Comparison of ENCODE assay signal across 1 cellular context in genomic region chr7:100673302-100673941, GRCh38.
TF ChIP-seq lines count a peak whose summit lies in the region.

Gene GNB2, plus strand, starts transcription at chr7:100673740. Its CDS starts 2,526 bp downstream, at chr7:100676266.

TF ChIP-seq in HepG2, 621 proteins besides CTCF, POLR2A, EP300 and RAD21 (continued from another document and continues in another):
- peak; percentile 79 for TF ChIP-seq GMEB1 (CRISPR knock-in tag; IDR thresholded peaks at IDR 0.05; ENCODE audit: borderline replicate concordance)
- peak; percentile 81; the same call in 1 of the 2 replicates for TF ChIP-seq ZNF589 (CRISPR knock-in tag; conservative IDR thresholded peaks at IDR 0.05)
- TF ChIP-seq MED1 (CRISPR knock-in tag; IDR thresholded peaks at IDR 0.05) = no peak; the same call in none of the 2 replicates
- TF ChIP-seq ZNF660 (CRISPR knock-in tag; IDR thresholded peaks at IDR 0.05; ENCODE audit: borderline replicate concordance, low read depth) = no peak
- peak; percentile 10; the same call in 1 of the 2 replicates for TF ChIP-seq ZNF609 (CRISPR knock-in tag; IDR thresholded peaks at IDR 0.05; ENCODE audit: borderline replicate concordance)
- peak; percentile 56; the same call in 1 of the 2 replicates for TF ChIP-seq MYC (CRISPR knock-in tag; IDR thresholded peaks at IDR 0.05; ENCODE audit: borderline replicate concordance)
- peak; percentile 60 for TF ChIP-seq TBL1XR1 (IDR thresholded peaks at IDR 0.05; ENCODE audit: borderline replicate concordance, low read length, partially characterized antibody)
- TF ChIP-seq GATA4 (IDR thresholded peaks at IDR 0.05; ENCODE audit: borderline replicate concordance, low read depth) = no peak
- TF ChIP-seq JUN (CRISPR knock-in tag; IDR thresholded peaks at IDR 0.05) = no peak
- no peak for TF ChIP-seq PBX2 (CRISPR knock-in tag; IDR thresholded peaks at IDR 0.05)
- no peak for TF ChIP-seq NR2F6 (IDR thresholded peaks at IDR 0.05)
- peak; percentile 36; the same call in 1 of the 2 replicates for TF ChIP-seq NR2F6 (CRISPR knock-in tag; IDR thresholded peaks at IDR 0.05)
- TF ChIP-seq ZNF275 (CRISPR knock-in tag; IDR thresholded peaks at IDR 0.05; ENCODE audit: borderline replicate concordance) = no peak
- TF ChIP-seq ZNF773 (CRISPR knock-in tag; IDR thresholded peaks at IDR 0.05; ENCODE audit: borderline replicate concordance) = no peak; the same call in 1 of the 2 replicates
- TF ChIP-seq AHR (CRISPR knock-in tag; IDR thresholded peaks at IDR 0.05) = 0 out of 2 replicates have a peak, but pooled peaks have one; percentile 33
- TF ChIP-seq SRSF4 (IDR thresholded peaks at IDR 0.05; ENCODE audit: low read depth, low read length, poor library complexity, severe bottlenecking) = no peak
- peak; percentile 68; the same call in 2 of the 3 replicates for TF ChIP-seq MXI1 (IDR thresholded peaks at IDR 0.05; ENCODE audit: borderline replicate concordance, low read depth, low read length)
- TF ChIP-seq CEBPG (CRISPR knock-in tag; IDR thresholded peaks at IDR 0.05) = no peak
- 0 out of 2 replicates have a peak, but pooled peaks have one; percentile 27 for TF ChIP-seq HINFP (CRISPR knock-in tag; IDR thresholded peaks at IDR 0.05; ENCODE audit: low read depth)
- no peak for TF ChIP-seq ZFYVE20 (CRISPR knock-in tag; IDR thresholded peaks at IDR 0.05; ENCODE audit: borderline replicate concordance, low read depth)
- TF ChIP-seq CENPT (CRISPR knock-in tag; IDR thresholded peaks at IDR 0.05; ENCODE audit: low read depth) = no peak
- TF ChIP-seq ZBTB4 (CRISPR knock-in tag; IDR thresholded peaks at IDR 0.05; ENCODE audit: borderline replicate concordance) = no peak
- no peak for TF ChIP-seq ZNF10 (CRISPR knock-in tag; IDR thresholded peaks at IDR 0.05; ENCODE audit: borderline replicate concordance, low read depth)
- no peak for TF ChIP-seq SMYD3 (CRISPR knock-in tag; IDR thresholded peaks at IDR 0.05)
- TF ChIP-seq SMAD3 (CRISPR knock-in tag; IDR thresholded peaks at IDR 0.05) = peak; percentile 79
- no peak for TF ChIP-seq SMARCC2 (IDR thresholded peaks at IDR 0.05)
- no peak for TF ChIP-seq ATRX (CRISPR knock-in tag; IDR thresholded peaks at IDR 0.05; ENCODE audit: borderline replicate concordance)
- TF ChIP-seq ZNF430 (CRISPR knock-in tag; IDR thresholded peaks at IDR 0.05) = peak; percentile 91
- peak; percentile 82 for TF ChIP-seq YY1 (IDR thresholded peaks at IDR 0.05; ENCODE audit: insufficient read depth, insufficient replicate concordance, low read depth, low read length)
- TF ChIP-seq FOXO1 (CRISPR knock-in tag; IDR thresholded peaks at IDR 0.05) = peak; percentile 73
- TF ChIP-seq ZNF142 (CRISPR knock-in tag; IDR thresholded peaks at IDR 0.05) = no peak
- peak; percentile 84 for TF ChIP-seq KAT8 (CRISPR knock-in tag; IDR thresholded peaks at IDR 0.05)
- TF ChIP-seq CSRNP2 (CRISPR knock-in tag; conservative IDR thresholded peaks at IDR 0.05; ENCODE audit: low read depth) = no peak
- TF ChIP-seq ATF2 (CRISPR knock-in tag; IDR thresholded peaks at IDR 0.05) = peak; percentile 81; the same call in 1 of the 2 replicates
